2 cellular contexts compared by ENCODE assay signal in the genomic region with DNA sequence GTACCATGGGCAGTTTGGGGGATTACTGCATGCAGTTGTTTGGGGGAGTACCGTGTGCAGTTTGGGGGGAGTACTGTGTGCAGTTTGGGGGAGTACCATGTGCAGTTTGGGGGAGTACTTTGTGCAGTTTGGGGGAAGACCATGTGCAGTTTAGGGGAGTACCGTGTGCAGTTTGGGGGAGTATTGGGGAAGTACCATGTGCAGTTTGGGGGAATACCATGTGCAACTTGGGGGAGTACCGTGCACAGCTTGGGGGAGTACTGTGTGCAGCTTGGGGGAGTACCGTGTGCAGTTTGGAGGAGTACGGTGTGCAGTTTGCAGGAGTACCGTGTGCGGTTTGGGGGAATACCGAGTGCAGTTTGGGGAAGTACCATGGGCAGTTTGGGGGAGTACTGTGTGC.
TF ChIP-seq lines count a peak whose summit lies in the region.

No MANE protein-coding gene starts in this region.

TF ChIP-seq in A549, 52 proteins besides CTCF, POLR2A, EP300 and RAD21 (continued from another document):
- TF ChIP-seq, protein P1, sequence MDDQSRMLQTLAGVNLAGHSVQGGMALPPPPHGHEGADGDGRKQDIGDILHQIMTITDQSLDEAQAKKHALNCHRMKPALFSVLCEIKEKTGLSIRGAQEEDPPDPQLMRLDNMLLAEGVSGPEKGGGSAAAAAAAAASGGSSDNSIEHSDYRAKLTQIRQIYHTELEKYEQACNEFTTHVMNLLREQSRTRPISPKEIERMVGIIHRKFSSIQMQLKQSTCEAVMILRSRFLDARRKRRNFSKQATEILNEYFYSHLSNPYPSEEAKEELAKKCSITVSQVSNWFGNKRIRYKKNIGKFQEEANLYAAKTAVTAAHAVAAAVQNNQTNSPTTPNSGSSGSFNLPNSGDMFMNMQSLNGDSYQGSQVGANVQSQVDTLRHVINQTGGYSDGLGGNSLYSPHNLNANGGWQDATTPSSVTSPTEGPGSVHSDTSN (IDR thresholded peaks at IDR 0.05): no peak
- TF ChIP-seq, protein P2, sequence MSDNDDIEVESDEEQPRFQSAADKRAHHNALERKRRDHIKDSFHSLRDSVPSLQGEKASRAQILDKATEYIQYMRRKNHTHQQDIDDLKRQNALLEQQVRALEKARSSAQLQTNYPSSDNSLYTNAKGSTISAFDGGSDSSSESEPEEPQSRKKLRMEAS (IDR thresholded peaks at IDR 0.05): no peak
- TF ChIP-seq JUNB (IDR thresholded peaks at IDR 0.05): no peak
- no peak for TF ChIP-seq RNF2 (IDR thresholded peaks at IDR 0.05; ENCODE audit: borderline replicate concordance, low read depth)
- no peak for TF ChIP-seq CBX8 (IDR thresholded peaks at IDR 0.05)
- no peak for TF ChIP-seq ZC3H11A (IDR thresholded peaks at IDR 0.05)
- TF ChIP-seq, protein P3, sequence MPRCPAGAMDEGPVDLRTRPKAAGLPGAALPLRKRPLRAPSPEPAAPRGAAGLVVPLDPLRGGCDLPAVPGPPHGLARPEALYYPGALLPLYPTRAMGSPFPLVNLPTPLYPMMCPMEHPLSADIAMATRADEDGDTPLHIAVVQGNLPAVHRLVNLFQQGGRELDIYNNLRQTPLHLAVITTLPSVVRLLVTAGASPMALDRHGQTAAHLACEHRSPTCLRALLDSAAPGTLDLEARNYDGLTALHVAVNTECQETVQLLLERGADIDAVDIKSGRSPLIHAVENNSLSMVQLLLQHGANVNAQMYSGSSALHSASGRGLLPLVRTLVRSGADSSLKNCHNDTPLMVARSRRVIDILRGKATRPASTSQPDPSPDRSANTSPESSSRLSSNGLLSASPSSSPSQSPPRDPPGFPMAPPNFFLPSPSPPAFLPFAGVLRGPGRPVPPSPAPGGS (IDR thresholded peaks at IDR 0.05): no peak
- no peak for TF ChIP-seq FOSL2 (IDR thresholded peaks at IDR 0.05)
- no peak for TF ChIP-seq FOSL2 (CRISPR knock-in tag; IDR thresholded peaks at IDR 0.05)
- TF ChIP-seq, protein P4, sequence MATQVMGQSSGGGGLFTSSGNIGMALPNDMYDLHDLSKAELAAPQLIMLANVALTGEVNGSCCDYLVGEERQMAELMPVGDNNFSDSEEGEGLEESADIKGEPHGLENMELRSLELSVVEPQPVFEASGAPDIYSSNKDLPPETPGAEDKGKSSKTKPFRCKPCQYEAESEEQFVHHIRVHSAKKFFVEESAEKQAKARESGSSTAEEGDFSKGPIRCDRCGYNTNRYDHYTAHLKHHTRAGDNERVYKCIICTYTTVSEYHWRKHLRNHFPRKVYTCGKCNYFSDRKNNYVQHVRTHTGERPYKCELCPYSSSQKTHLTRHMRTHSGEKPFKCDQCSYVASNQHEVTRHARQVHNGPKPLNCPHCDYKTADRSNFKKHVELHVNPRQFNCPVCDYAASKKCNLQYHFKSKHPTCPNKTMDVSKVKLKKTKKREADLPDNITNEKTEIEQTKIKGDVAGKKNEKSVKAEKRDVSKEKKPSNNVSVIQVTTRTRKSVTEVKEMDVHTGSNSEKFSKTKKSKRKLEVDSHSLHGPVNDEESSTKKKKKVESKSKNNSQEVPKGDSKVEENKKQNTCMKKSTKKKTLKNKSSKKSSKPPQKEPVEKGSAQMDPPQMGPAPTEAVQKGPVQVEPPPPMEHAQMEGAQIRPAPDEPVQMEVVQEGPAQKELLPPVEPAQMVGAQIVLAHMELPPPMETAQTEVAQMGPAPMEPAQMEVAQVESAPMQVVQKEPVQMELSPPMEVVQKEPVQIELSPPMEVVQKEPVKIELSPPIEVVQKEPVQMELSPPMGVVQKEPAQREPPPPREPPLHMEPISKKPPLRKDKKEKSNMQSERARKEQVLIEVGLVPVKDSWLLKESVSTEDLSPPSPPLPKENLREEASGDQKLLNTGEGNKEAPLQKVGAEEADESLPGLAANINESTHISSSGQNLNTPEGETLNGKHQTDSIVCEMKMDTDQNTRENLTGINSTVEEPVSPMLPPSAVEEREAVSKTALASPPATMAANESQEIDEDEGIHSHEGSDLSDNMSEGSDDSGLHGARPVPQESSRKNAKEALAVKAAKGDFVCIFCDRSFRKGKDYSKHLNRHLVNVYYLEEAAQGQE (IDR thresholded peaks at IDR 0.05): no peak
- no peak for TF ChIP-seq CBX2 (IDR thresholded peaks at IDR 0.05; ENCODE audit: borderline replicate concordance, low read depth)
- no peak for TF ChIP-seq CHD2 (IDR thresholded peaks at IDR 0.05; ENCODE audit: low read length, partially characterized antibody)
- no peak for TF ChIP-seq MAFK (IDR thresholded peaks at IDR 0.05; ENCODE audit: partially characterized antibody)

TF ChIP-seq in HEK293, 187 proteins besides CTCF, POLR2A, EP300 and RAD21:
- TF ChIP-seq, protein P5, sequence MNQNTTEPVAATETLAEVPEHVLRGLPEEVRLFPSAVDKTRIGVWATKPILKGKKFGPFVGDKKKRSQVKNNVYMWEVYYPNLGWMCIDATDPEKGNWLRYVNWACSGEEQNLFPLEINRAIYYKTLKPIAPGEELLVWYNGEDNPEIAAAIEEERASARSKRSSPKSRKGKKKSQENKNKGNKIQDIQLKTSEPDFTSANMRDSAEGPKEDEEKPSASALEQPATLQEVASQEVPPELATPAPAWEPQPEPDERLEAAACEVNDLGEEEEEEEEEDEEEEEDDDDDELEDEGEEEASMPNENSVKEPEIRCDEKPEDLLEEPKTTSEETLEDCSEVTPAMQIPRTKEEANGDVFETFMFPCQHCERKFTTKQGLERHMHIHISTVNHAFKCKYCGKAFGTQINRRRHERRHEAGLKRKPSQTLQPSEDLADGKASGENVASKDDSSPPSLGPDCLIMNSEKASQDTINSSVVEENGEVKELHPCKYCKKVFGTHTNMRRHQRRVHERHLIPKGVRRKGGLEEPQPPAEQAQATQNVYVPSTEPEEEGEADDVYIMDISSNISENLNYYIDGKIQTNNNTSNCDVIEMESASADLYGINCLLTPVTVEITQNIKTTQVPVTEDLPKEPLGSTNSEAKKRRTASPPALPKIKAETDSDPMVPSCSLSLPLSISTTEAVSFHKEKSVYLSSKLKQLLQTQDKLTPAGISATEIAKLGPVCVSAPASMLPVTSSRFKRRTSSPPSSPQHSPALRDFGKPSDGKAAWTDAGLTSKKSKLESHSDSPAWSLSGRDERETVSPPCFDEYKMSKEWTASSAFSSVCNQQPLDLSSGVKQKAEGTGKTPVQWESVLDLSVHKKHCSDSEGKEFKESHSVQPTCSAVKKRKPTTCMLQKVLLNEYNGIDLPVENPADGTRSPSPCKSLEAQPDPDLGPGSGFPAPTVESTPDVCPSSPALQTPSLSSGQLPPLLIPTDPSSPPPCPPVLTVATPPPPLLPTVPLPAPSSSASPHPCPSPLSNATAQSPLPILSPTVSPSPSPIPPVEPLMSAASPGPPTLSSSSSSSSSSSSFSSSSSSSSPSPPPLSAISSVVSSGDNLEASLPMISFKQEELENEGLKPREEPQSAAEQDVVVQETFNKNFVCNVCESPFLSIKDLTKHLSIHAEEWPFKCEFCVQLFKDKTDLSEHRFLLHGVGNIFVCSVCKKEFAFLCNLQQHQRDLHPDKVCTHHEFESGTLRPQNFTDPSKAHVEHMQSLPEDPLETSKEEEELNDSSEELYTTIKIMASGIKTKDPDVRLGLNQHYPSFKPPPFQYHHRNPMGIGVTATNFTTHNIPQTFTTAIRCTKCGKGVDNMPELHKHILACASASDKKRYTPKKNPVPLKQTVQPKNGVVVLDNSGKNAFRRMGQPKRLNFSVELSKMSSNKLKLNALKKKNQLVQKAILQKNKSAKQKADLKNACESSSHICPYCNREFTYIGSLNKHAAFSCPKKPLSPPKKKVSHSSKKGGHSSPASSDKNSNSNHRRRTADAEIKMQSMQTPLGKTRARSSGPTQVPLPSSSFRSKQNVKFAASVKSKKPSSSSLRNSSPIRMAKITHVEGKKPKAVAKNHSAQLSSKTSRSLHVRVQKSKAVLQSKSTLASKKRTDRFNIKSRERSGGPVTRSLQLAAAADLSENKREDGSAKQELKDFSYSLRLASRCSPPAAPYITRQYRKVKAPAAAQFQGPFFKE (tag by site-specific recombination; IDR thresholded peaks at IDR 0.05; ENCODE audit: borderline replicate concordance): no peak
- TF ChIP-seq, protein P6, sequence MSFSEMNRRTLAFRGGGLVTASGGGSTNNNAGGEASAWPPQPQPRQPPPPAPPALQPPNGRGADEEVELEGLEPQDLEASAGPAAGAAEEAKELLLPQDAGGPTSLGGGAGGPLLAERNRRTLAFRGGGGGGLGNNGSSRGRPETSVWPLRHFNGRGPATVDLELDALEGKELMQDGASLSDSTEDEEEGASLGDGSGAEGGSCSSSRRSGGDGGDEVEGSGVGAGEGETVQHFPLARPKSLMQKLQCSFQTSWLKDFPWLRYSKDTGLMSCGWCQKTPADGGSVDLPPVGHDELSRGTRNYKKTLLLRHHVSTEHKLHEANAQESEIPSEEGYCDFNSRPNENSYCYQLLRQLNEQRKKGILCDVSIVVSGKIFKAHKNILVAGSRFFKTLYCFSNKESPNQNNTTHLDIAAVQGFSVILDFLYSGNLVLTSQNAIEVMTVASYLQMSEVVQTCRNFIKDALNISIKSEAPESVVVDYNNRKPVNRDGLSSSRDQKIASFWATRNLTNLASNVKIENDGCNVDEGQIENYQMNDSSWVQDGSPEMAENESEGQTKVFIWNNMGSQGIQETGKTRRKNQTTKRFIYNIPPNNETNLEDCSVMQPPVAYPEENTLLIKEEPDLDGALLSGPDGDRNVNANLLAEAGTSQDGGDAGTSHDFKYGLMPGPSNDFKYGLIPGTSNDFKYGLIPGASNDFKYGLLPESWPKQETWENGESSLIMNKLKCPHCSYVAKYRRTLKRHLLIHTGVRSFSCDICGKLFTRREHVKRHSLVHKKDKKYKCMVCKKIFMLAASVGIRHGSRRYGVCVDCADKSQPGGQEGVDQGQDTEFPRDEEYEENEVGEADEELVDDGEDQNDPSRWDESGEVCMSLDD (tag by site-specific recombination; IDR thresholded peaks at IDR 0.05): peak; percentile 41; the same call in 1 of the 2 replicates
- TF ChIP-seq, protein P7, sequence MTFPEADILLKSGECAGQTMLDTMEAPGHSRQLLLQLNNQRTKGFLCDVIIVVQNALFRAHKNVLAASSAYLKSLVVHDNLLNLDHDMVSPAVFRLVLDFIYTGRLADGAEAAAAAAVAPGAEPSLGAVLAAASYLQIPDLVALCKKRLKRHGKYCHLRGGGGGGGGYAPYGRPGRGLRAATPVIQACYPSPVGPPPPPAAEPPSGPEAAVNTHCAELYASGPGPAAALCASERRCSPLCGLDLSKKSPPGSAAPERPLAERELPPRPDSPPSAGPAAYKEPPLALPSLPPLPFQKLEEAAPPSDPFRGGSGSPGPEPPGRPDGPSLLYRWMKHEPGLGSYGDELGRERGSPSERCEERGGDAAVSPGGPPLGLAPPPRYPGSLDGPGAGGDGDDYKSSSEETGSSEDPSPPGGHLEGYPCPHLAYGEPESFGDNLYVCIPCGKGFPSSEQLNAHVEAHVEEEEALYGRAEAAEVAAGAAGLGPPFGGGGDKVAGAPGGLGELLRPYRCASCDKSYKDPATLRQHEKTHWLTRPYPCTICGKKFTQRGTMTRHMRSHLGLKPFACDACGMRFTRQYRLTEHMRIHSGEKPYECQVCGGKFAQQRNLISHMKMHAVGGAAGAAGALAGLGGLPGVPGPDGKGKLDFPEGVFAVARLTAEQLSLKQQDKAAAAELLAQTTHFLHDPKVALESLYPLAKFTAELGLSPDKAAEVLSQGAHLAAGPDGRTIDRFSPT (tag by site-specific recombination; IDR thresholded peaks at IDR 0.05): no peak
- TF ChIP-seq ZNF830 (tag by site-specific recombination; IDR thresholded peaks at IDR 0.05; ENCODE audit: low read depth): no peak
- TF ChIP-seq, protein P8, sequence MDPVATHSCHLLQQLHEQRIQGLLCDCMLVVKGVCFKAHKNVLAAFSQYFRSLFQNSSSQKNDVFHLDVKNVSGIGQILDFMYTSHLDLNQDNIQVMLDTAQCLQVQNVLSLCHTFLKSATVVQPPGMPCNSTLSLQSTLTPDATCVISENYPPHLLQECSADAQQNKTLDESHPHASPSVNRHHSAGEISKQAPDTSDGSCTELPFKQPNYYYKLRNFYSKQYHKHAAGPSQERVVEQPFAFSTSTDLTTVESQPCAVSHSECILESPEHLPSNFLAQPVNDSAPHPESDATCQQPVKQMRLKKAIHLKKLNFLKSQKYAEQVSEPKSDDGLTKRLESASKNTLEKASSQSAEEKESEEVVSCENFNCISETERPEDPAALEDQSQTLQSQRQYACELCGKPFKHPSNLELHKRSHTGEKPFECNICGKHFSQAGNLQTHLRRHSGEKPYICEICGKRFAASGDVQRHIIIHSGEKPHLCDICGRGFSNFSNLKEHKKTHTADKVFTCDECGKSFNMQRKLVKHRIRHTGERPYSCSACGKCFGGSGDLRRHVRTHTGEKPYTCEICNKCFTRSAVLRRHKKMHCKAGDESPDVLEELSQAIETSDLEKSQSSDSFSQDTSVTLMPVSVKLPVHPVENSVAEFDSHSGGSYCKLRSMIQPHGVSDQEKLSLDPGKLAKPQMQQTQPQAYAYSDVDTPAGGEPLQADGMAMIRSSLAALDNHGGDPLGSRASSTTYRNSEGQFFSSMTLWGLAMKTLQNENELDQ (tag by site-specific recombination; IDR thresholded peaks at IDR 0.05; ENCODE audit: low read depth): no peak
- TF ChIP-seq ZBTB21 (tag by site-specific recombination; IDR thresholded peaks at IDR 0.05): no peak
- TF ChIP-seq ZFP37 (tag by site-specific recombination; IDR thresholded peaks at IDR 0.05): no peak
